ENCODE assay signal across 28 cellular contexts in genomic region chr5:178196413-178196812, GRCh38. TPM values are rescaled to one million over a fixed set of nuclear protein-coding genes. Genes with fewer than 3 reads are reported as not detected.
"Had no signal": no experiment of that assay in that cellular context is flagged by ENCODE, and none has a peak within 500 bp of the region (broad histone marks: within the 10 kb centered on the region; RNA-seq: fewer than 3 reads in every experiment).

No MANE protein-coding gene starts in this region.

- DNase-seq: activated B cell treated with CpG ODN at 0.5 μM for 24 hours; activated CD4-positive, alpha-beta T cell treated with anti-CD3 and anti-CD28 coated beads for 1 hour; activated CD4-positive, alpha-beta T cell treated with anti-CD3 and anti-CD28 coated beads, Interleukin-2, amount 10 ng/mL, durations not matched to agents 24 days and 14 days; activated CD4-positive, alpha-beta T cell treated with anti-CD3 and anti-CD28 coated beads, Interleukin-2, amount 50 U/mL, for 48 hours; activated gamma-delta T cell treated with Interleukin-2 at 50 U/mL for 16 hours; activated T-cell treated with anti-CD3 and anti-CD28 coated beads for 4 hours; activated T-cell treated with anti-CD3 and anti-CD28 coated beads, Interleukin-2, amount 50 U/mL, for 72 hours; aorta; central memory CD4-positive, alpha-beta T cell; KG1; NCI-H1092; NCI-H1417; NCI-H1694; NCI-H2029; NCI-H345; NCI-H510A; NCI-H526 treated with DMSO at 0.1 percent for 48 hours; RPMI8226; T-cell; T-helper 2 cell; T1000 had no signal

- ATAC-seq: activated T-cell treated with anti-CD3 and anti-CD28 coated beads, Interleukin-2, amount 50 U/mL, for 72 hours; T-cell had no signal

- H3K36me3 Mint-ChIP-seq: T-cell had no signal

- H3K4me3 Mint-ChIP-seq: activated B cell treated with CpG ODN at 0.5 μM for 24 hours; activated CD4-positive, alpha-beta T cell treated with anti-CD3 and anti-CD28 coated beads, Interleukin-2, amount 10 ng/mL, durations not matched to agents 24 days and 14 days; activated naive CD4-positive, alpha-beta T cell treated with anti-CD3 and anti-CD28 coated beads, Interleukin-2, amount 50 U/mL, for 24 hours; activated T-cell treated with anti-CD3 and anti-CD28 coated beads, Interleukin-2, amount 50 U/mL, for 72 hours; T-cell had no signal

- H3K4me1 Mint-ChIP-seq: activated B cell treated with CpG ODN at 0.5 μM for 24 hours had no signal

- H3K27ac Mint-ChIP-seq: activated B cell treated with CpG ODN at 0.5 μM for 24 hours; activated CD4-positive, alpha-beta T cell treated with anti-CD3 and anti-CD28 coated beads, Interleukin-2, amount 10 ng/mL, durations not matched to agents 24 days and 14 days; activated naive CD4-positive, alpha-beta T cell treated with anti-CD3 and anti-CD28 coated beads, Interleukin-2, amount 50 U/mL, for 24 hours; activated T-cell treated with anti-CD3 and anti-CD28 coated beads, Interleukin-2, amount 50 U/mL, for 72 hours; activated T-helper 2 cell treated with anti-CD3 and anti-CD28 coated beads, Interferon-gamma antibody, Interleukin-2, Interleukin-4, amounts not matched to agents 10 μg/mL and 5 μg/mL and 100 μg/mL, durations not matched to agents 14 hours and 24 hours and 36 hours; T-cell had no signal

- H3K4me3 ChIP-seq: SK-N-MC had no signal

- H3K27ac ChIP-seq: SK-N-MC had no signal

- H3K9me3 Mint-ChIP-seq: activated B cell treated with CpG ODN at 0.5 μM for 24 hours; activated CD4-positive, alpha-beta T cell treated with anti-CD3 and anti-CD28 coated beads, Interleukin-2, amount 10 ng/mL, durations not matched to agents 24 days and 14 days; activated naive CD4-positive, alpha-beta T cell treated with anti-CD3 and anti-CD28 coated beads, Interleukin-2, amount 50 U/mL, for 24 hours; activated T-helper 2 cell treated with anti-CD3 and anti-CD28 coated beads, Interferon-gamma antibody, Interleukin-2, Interleukin-4, amounts not matched to agents 10 μg/mL and 5 μg/mL and 100 μg/mL, durations not matched to agents 14 hours and 24 hours and 36 hours; T-cell had no signal

RNA-seq across cellular contexts. Expression of gene GMCL2, which starts 9.2 kb away (rescaled TPM):
- total RNA-seq: activated B cell treated with CpG ODN at 0.5 μM for 24 hours; activated CD4-positive, alpha-beta T cell treated with anti-CD3 and anti-CD28 coated beads, Interleukin-2, amount 10 ng/mL, durations not matched to agents 24 days and 14 days; activated T-cell treated with anti-CD3 and anti-CD28 coated beads, Interleukin-2, amount 50 U/mL, for 72 hours; activated T-helper 2 cell treated with anti-CD3 and anti-CD28 coated beads, Interferon-gamma antibody, Interleukin-2, Interleukin-4, amounts not matched to agents 10 μg/mL and 5 μg/mL and 100 μg/mL, durations not matched to agents 14 hours and 24 hours and 36 hours; aorta; bronchial epithelial cell; LHCN-M2; M059J; Right ventricle myocardium inferior; T-cell had no signal
- polyA plus RNA-seq: aorta had no signal
